ENCODE assay signal across 17 cellular contexts in genomic region chr3:186284661-186285060, GRCh38.
"Had no signal": no experiment of that assay in that cellular context is flagged by ENCODE, and none has a peak within 500 bp of the region (broad histone marks: within the 10 kb centered on the region; RNA-seq: fewer than 3 reads in every experiment).

No MANE protein-coding gene starts in this region.

- H3K36me3 ChIP-seq: colonic mucosa, lower lobe of right lung had no signal

- H3K36me3 Mint-ChIP-seq: naive thymus-derived CD4-positive, alpha-beta T cell had no signal

- DNase-seq: colonic mucosa; dermis blood vessel endothelial cell; effector CD4-positive, alpha-beta T cell; effector memory CD4-positive, alpha-beta T cell; foreskin keratinocyte; heart left ventricle; hippocampal formation; left cardiac atrium; left lung; left ventricle myocardium superior; lower lobe of right lung; mesenchymal stem cell; midbrain; naive thymus-derived CD4-positive, alpha-beta T cell had no signal

- H3K4me3 Mint-ChIP-seq: naive thymus-derived CD4-positive, alpha-beta T cell had no signal

- ATAC-seq: foreskin keratinocyte; gastroesophageal sphincter; heart left ventricle; left cardiac atrium; left lung; left ventricle myocardium superior; lower lobe of right lung; naive thymus-derived CD4-positive, alpha-beta T cell had no signal

- H3K4me3 ChIP-seq: colonic mucosa, dorsolateral prefrontal cortex, esophagus muscularis mucosa, gastroesophageal sphincter, heart left ventricle, left lung, lower lobe of right lung had no signal

- H3K9me3 ChIP-seq: colonic mucosa, esophagus muscularis mucosa, gastroesophageal sphincter, heart left ventricle, left lung, lower lobe of right lung had no signal

- H3K27ac ChIP-seq: colonic mucosa, dorsolateral prefrontal cortex, foreskin keratinocyte, heart left ventricle, left lung, lower lobe of right lung had no signal

- H3K27me3 ChIP-seq: colonic mucosa, dorsolateral prefrontal cortex, esophagus muscularis mucosa, gastroesophageal sphincter, heart left ventricle, left lung had no signal

- H3K4me1 ChIP-seq: colonic mucosa, foreskin keratinocyte, left lung, lower lobe of right lung had no signal

- H3K27ac Mint-ChIP-seq: naive thymus-derived CD4-positive, alpha-beta T cell had no signal
